In the genomic region with DNA sequence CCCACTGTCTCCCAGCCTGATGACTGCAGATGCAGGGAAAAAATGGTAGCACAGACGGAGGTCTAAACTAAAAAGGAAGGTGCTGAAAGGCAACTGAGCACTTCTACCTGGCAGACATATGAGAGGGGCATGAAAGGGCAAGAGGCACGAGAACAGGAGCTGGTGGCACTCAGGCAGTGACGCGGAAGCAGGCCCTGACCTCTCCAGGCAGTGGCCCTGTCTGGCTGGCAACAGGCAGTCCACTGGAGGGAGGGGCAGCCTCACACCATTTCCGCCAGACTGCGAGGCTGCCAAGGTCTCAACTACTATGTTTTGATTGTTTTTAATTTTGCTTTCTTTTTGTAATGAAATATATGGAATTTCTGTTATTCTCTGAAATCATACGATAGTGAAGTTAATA, we compare ENCODE assay signal across 38 cellular contexts. TPM values are rescaled to one million over a fixed set of nuclear protein-coding genes. Genes with fewer than 3 reads are reported as not detected.
"Had no signal": no experiment of that assay in that cellular context is flagged by ENCODE, and none has a peak within 500 bp of the region (broad histone marks: within the 10 kb centered on the region; RNA-seq: fewer than 3 reads in every experiment).

No MANE protein-coding gene starts in this region.

- DNase-seq: head of caudate nucleus; hypothalamus; immature natural killer cell; kidney; left colon; left lung; lower lobe of right lung; mammary epithelial cell; mesenchymal stem cell; naive thymus-derived CD4-positive, alpha-beta T cell; occipital lobe; right lobe of liver; stimulated activated CD4-positive, alpha-beta T cell treated with anti-CD3 and anti-CD28 coated beads, Interleukin-12 subunit alpha, Interleukin-12 subunit beta, amount 100 ng/mL, for 4 hours; stimulated activated CD4-positive, alpha-beta T cell treated with anti-CD3 and anti-CD28 coated beads, Interleukin-15, amount 100 ng/mL, for 24 hours; stimulated activated CD4-positive, alpha-beta T cell treated with anti-CD3 and anti-CD28 coated beads, Interleukin-2, amount 100 ng/mL, for 24 hours; stimulated activated CD4-positive, alpha-beta T cell treated with anti-CD3 and anti-CD28 coated beads, Interleukin-4, amount 100 ng/mL, for 1 hour; stimulated activated naive B cell treated with anti-CD40 and anti-IgM and Interleukin-4, amounts not matched to agents 10 μg/mL and 1 μg/mL and 100 μg/mL, for 72 hours; stimulated activated naive CD8-positive, alpha-beta T cell treated with anti-CD3 and anti-CD28 coated beads, Interleukin-15, Interleukin-2, amounts not matched to agents 100 U/mL and 50 U/mL, for 24 hours; stomach; testis; thyroid gland; transverse colon; upper lobe of left lung had no signal

- H3K27me3 Mint-ChIP-seq: naive thymus-derived CD4-positive, alpha-beta T cell; natural killer cell treated with Interleukin-12 subunit alpha and Interleukin-12 subunit beta and Interleukin-15 and Interleukin-18, amount 100 ng/mL, for 72 hours; progenitor cell of endocrine pancreas; stimulated activated naive B cell treated with anti-CD40 and anti-IgM and Interleukin-4, amounts not matched to agents 10 μg/mL and 1 μg/mL and 100 μg/mL, for 72 hours had no signal

- H3K27me3 ChIP-seq: left lung, neural progenitor cell, neutrophil, right atrium auricular region, right lobe of liver, stomach, testis, thyroid gland, transverse colon, upper lobe of left lung had no signal

- H3K36me3 Mint-ChIP-seq: immature natural killer cell; naive thymus-derived CD4-positive, alpha-beta T cell; natural killer cell treated with Interleukin-12 subunit alpha and Interleukin-12 subunit beta and Interleukin-15 and Interleukin-18, amount 100 ng/mL, for 72 hours; neural progenitor cell; stimulated activated naive B cell treated with anti-CD40 and anti-IgM and Interleukin-4, amounts not matched to agents 10 μg/mL and 1 μg/mL and 100 μg/mL, for 72 hours had no signal

- H3K27ac ChIP-seq: left lung, lower lobe of right lung, neural progenitor cell, neutrophil, parathyroid adenoma, right atrium auricular region, right lobe of liver, stomach, testis, thyroid gland, transverse colon, upper lobe of left lung had no signal

- H3K36me3 ChIP-seq: left lung, lower lobe of right lung, neural progenitor cell, neutrophil, right atrium auricular region, right lobe of liver, stomach, thyroid gland, transverse colon, upper lobe of left lung had no signal

- H3K4me1 ChIP-seq: left lung, lower lobe of right lung, parathyroid adenoma, right atrium auricular region, right lobe of liver, stomach, testis, thyroid gland, transverse colon, upper lobe of left lung had no signal

- ATAC-seq: left colon; left lung; lower lobe of right lung; naive thymus-derived CD4-positive, alpha-beta T cell; natural killer cell treated with Interleukin-12 subunit alpha and Interleukin-12 subunit beta and Interleukin-15 and Interleukin-18, amount 100 ng/mL, for 72 hours; right lobe of liver; stimulated activated naive B cell treated with anti-CD40 and anti-IgM and Interleukin-4, amounts not matched to agents 10 μg/mL and 1 μg/mL and 100 μg/mL, for 72 hours; stimulated activated naive CD8-positive, alpha-beta T cell treated with anti-CD3 and anti-CD28 coated beads, Interleukin-15, Interleukin-2, amounts not matched to agents 100 U/mL and 50 U/mL, for 24 hours had no signal

- H3K4me3 ChIP-seq: left lung, lower lobe of right lung, neural progenitor cell, right atrium auricular region, right lobe of liver, smooth muscle cell, stomach, testis, thyroid gland, transverse colon, upper lobe of left lung had no signal

- H3K4me1 Mint-ChIP-seq: immature natural killer cell; naive thymus-derived CD4-positive, alpha-beta T cell; stimulated activated naive B cell treated with anti-CD40 and anti-IgM and Interleukin-4, amounts not matched to agents 10 μg/mL and 1 μg/mL and 100 μg/mL, for 72 hours had no signal

- H3K9me3 ChIP-seq: left lung, lower lobe of right lung, neutrophil, right atrium auricular region, right lobe of liver, testis, thyroid gland, transverse colon, upper lobe of left lung had no signal

- H3K9me3 Mint-ChIP-seq: natural killer cell treated with Interleukin-12 subunit alpha and Interleukin-12 subunit beta and Interleukin-15 and Interleukin-18, amount 100 ng/mL, for 72 hours; neural progenitor cell; stimulated activated naive B cell treated with anti-CD40 and anti-IgM and Interleukin-4, amounts not matched to agents 10 μg/mL and 1 μg/mL and 100 μg/mL, for 72 hours had no signal

- H3K27ac Mint-ChIP-seq: immature natural killer cell; naive thymus-derived CD4-positive, alpha-beta T cell; natural killer cell treated with Interleukin-12 subunit alpha and Interleukin-12 subunit beta and Interleukin-15 and Interleukin-18, amount 100 ng/mL, for 72 hours; neural progenitor cell; progenitor cell of endocrine pancreas; stimulated activated naive B cell treated with anti-CD40 and anti-IgM and Interleukin-4, amounts not matched to agents 10 μg/mL and 1 μg/mL and 100 μg/mL, for 72 hours had no signal

- H3K4me3 Mint-ChIP-seq: immature natural killer cell; naive thymus-derived CD4-positive, alpha-beta T cell; natural killer cell treated with Interleukin-12 subunit alpha and Interleukin-12 subunit beta and Interleukin-15 and Interleukin-18, amount 100 ng/mL, for 72 hours; neural progenitor cell; stimulated activated naive B cell treated with anti-CD40 and anti-IgM and Interleukin-4, amounts not matched to agents 10 μg/mL and 1 μg/mL and 100 μg/mL, for 72 hours had no signal

- FAIRE-seq: islet of Langerhans, kidney had no signal

RNA-seq across cellular contexts. Expression of a gene that starts 23.3 kb away (rescaled TPM):
- total RNA-seq: kidney; left lung; liver; lower lobe of right lung; mammary epithelial cell; mononuclear cell; myocyte; naive thymus-derived CD4-positive, alpha-beta T cell; natural killer cell treated with Interleukin-12 subunit alpha and Interleukin-12 subunit beta and Interleukin-15 and Interleukin-18, amount 100 ng/mL, for 72 hours; osteocyte; pulmonary artery endothelial cell; renal cortical epithelial cell; right atrium auricular region; right lobe of liver; skeletal muscle tissue; upper lobe of left lung had no signal
- polyA plus RNA-seq: immature natural killer cell; liver; mammary epithelial cell; naive thymus-derived CD4-positive, alpha-beta T cell; smooth muscle cell had no signal
